Comparison of ENCODE assay signal across 1 cellular context in the genomic region with DNA sequence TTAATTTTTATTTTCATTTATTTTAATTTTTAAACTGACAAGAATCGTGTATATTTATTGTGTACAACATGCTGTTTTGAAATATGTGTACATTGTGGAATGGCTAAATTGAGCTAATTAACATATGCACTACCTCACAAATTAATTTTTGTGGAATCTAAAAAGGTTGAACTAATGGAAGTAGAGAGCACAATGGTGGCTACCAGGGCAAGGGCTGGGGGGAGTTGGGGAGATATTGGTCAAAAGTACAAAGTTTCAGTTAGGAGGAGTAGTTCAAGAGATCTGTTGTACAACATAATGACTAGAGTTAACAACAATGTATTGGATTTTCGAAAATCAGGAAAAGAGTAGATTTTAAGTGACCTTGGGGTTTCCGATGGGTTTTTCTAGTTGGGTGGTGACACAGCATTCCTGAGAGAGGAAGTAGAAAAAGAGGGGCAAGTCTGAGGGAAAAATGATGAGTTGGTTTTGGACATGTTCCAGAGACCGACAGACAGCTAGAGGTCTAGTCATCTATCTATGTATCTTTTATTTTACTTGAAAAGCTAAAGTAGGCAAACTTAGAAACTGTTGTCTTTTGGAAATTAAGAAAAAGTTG.
TF ChIP-seq lines count a peak whose summit lies in the region.

No MANE protein-coding gene starts in this region.

TF ChIP-seq in SK-N-SH treated with all-trans-retinoic acid at 6 μM for 48 hours, 23 proteins besides CTCF, POLR2A, EP300 and RAD21 (continued from another document):
- TF ChIP-seq POU6F1 (CRISPR knock-in tag; IDR thresholded peaks at IDR 0.05; ENCODE audit: borderline replicate concordance, low read depth) (no peak), ZNF565 (CRISPR knock-in tag; conservative IDR thresholded peaks at IDR 0.05; ENCODE audit: low read depth) (no peak), ZC3H10 (CRISPR knock-in tag; IDR thresholded peaks at IDR 0.05) (no peak), TCF4 (CRISPR knock-in tag; IDR thresholded peaks at IDR 0.05; ENCODE audit: borderline replicate concordance) (no peak), PPARA (CRISPR knock-in tag; IDR thresholded peaks at IDR 0.05; ENCODE audit: borderline replicate concordance) (no peak), ZNF8 (CRISPR knock-in tag; IDR thresholded peaks at IDR 0.05) (no peak), ARNTL (CRISPR knock-in tag; IDR thresholded peaks at IDR 0.05; ENCODE audit: borderline replicate concordance, low read depth) (no peak)
